ENCODE assay signal across 8 cellular contexts in genomic region chr1:26837665-26838064, GRCh38. TPM values are rescaled to one million over a fixed set of nuclear protein-coding genes. Genes with fewer than 3 reads are reported as not detected.
DNase-seq lines count a peak whose midpoint lies in the region; ATAC-seq, FAIRE-seq and TF ChIP-seq lines count a peak whose summit lies in the region.
"Not testable (repeated sequence)": the region's sequence is repeated elsewhere in the genome, so short reads cannot be mapped to it uniquely, and the experiment has no call there.

No MANE protein-coding gene starts in this region.

- in situ Hi-C loops in GM12878 (cut with MboI): not testable (repeated sequence)

- intact Hi-C loops in CD4-positive, alpha-beta T cell (cut with DNase I, micrococcal nuclease); activated CD4-positive, alpha-beta memory T cell treated with anti-CD3 and anti-CD28 coated beads for 36 hours (cut with micrococcal nuclease); GM12878 (cut with micrococcal nuclease; ENCODE audit: unreplicated experiment): not testable (repeated sequence)

- H3K9me3 Mint-ChIP-seq in CD4-positive, alpha-beta T cell; IgD-negative memory B cell; T-helper 1 cell treated with Interleukin-12 subunit alpha and Interleukin-12 subunit beta and Interleukin-4 antibody, amounts not matched to agents 30 μg/mL and 1 μg/mL, for 36 hours; activated CD4-positive, alpha-beta memory T cell treated with anti-CD3 and anti-CD28 coated beads for 36 hours; activated T-cell treated with anti-CD3 and anti-CD28 coated beads, Interleukin-2, amount 50 U/mL, for 72 hours; memory B cell; stimulated activated memory B cell treated with anti-CD40 and anti-IgM and Interleukin-4, amounts not matched to agents 10 μg/mL and 1 μg/mL and 100 μg/mL, for 72 hours: not testable (repeated sequence)

- BruUV-seq in GM12878 (replicated peaks; lab: Mats Ljungman, UMichigan): not testable (repeated sequence)

- peaks cover 44% of the 10 kb centered on the region for H3K4me1 Mint-ChIP-seq in CD4-positive, alpha-beta T cell (ENCODE audit: low read depth)
- H3K4me1 Mint-ChIP-seq in IgD-negative memory B cell: peaks cover 25 to 37% (median 29%) of the 10 kb centered on the region in 3 donors
- peaks cover 36% of the 10 kb centered on the region for H3K4me1 Mint-ChIP-seq in T-helper 1 cell treated with Interleukin-12 subunit alpha and Interleukin-12 subunit beta and Interleukin-4 antibody, amounts not matched to agents 30 μg/mL and 1 μg/mL, for 36 hours (ENCODE audit: low read depth)
- peaks cover 60% of the 10 kb centered on the region for H3K4me1 Mint-ChIP-seq in activated CD4-positive, alpha-beta memory T cell treated with anti-CD3 and anti-CD28 coated beads for 36 hours (ENCODE audit: low read depth)
- H3K4me1 Mint-ChIP-seq in activated T-cell treated with anti-CD3 and anti-CD28 coated beads, Interleukin-2, amount 50 U/mL, for 72 hours (ENCODE audit: low read depth): peaks cover 46% of the 10 kb centered on the region
- H3K4me1 Mint-ChIP-seq in memory B cell: peaks cover 32% of the 10 kb centered on the region
- H3K4me1 Mint-ChIP-seq in stimulated activated memory B cell treated with anti-CD40 and anti-IgM and Interleukin-4, amounts not matched to agents 10 μg/mL and 1 μg/mL and 100 μg/mL, for 72 hours: peaks cover 49% of the 10 kb centered on the region

- TF ChIP-seq CTCF in CD4-positive, alpha-beta T cell (IDR thresholded peaks at IDR 0.05); GM12878 (IDR thresholded peaks at IDR 0.05 in 2 of 3, conservative IDR thresholded peaks at IDR 0.05 in 1 of 3; ENCODE audit: control insufficient read depth in 2 of 3, extremely low read depth in 1 of 3, insufficient read depth in 1 of 3, low read depth in 3 of 3, low read length in 3 of 3): not testable (repeated sequence)

- POLR2A ChIA-PET in CD4-positive, alpha-beta T cell (lab: Charles Lee): not testable (repeated sequence)
- POLR2A ChIA-PET in activated CD4-positive, alpha-beta memory T cell treated with anti-CD3 and anti-CD28 coated beads for 36 hours (lab: Charles Lee): interaction anchor here (1.4 to 1.8 kb wide), 3 partner anchors 9 to 27 kb away, joined by 3 to 7 read pairs (median 6); no protein-coding TSS in a partner anchor
- POLR2A ChIA-PET in GM12878 (lab: Charles Lee): interaction anchor here (0.6 to 2.8 kb wide), 7 partner anchors 9 to 53 kb away, joined by 3 to 22 read pairs (median 7); partner anchors contain the start of gene GPN2

- H4K20me1 ChIP-seq in GM12878 (ENCODE audit: control insufficient read depth, insufficient read depth): not testable (repeated sequence)

- not testable (repeated sequence) for TF ChIP-seq POLR2A in GM12878 (IDR thresholded peaks at IDR 0.05; ENCODE audit: low read depth, low read length)

- peaks cover 14 to 43% of the 10 kb centered on the region in 2 experiments for H3K36me3 ChIP-seq in GM12878 (ENCODE audit: control insufficient read depth in 2 of 2, insufficient read depth in 2 of 2, low read length in 1 of 2)

- H3K9me3 ChIP-seq in CD4-positive, alpha-beta T cell (ENCODE audit: control insufficient read depth, low read length); GM12878 (replicated peaks; ENCODE audit: control insufficient read depth, insufficient read depth, low read length): not testable (repeated sequence)

- not testable (repeated sequence) for FAIRE-seq in GM12878 (lab: Jason Lieb, UNC)

- H3K27me3 ChIP-seq in CD4-positive, alpha-beta T cell (ENCODE audit: control insufficient read depth, insufficient read depth, low read length); GM12878 (replicated peaks in 1 of 2; ENCODE audit: control insufficient read depth in 2 of 2, insufficient read depth in 2 of 2, low read length in 1 of 2): not testable (repeated sequence)

- H3K36me3 Mint-ChIP-seq in CD4-positive, alpha-beta T cell (ENCODE audit: low read depth): peaks cover 69% of the 10 kb centered on the region
- H3K36me3 Mint-ChIP-seq in IgD-negative memory B cell: not testable (repeated sequence)
- H3K36me3 Mint-ChIP-seq in T-helper 1 cell treated with Interleukin-12 subunit alpha and Interleukin-12 subunit beta and Interleukin-4 antibody, amounts not matched to agents 30 μg/mL and 1 μg/mL, for 36 hours (ENCODE audit: low read depth): peaks cover 52% of the 10 kb centered on the region
- H3K36me3 Mint-ChIP-seq in activated CD4-positive, alpha-beta memory T cell treated with anti-CD3 and anti-CD28 coated beads for 36 hours: peaks cover 63% of the 10 kb centered on the region
- peaks cover 17 to 41% of the 10 kb centered on the region in 2 donors for H3K36me3 Mint-ChIP-seq in activated T-cell treated with anti-CD3 and anti-CD28 coated beads, Interleukin-2, amount 50 U/mL, for 72 hours (ENCODE audit: insufficient read depth in 2 of 2)
- H3K36me3 Mint-ChIP-seq in memory B cell: peaks cover 11% of the 10 kb centered on the region
- peaks cover 47% of the 10 kb centered on the region for H3K36me3 Mint-ChIP-seq in stimulated activated memory B cell treated with anti-CD40 and anti-IgM and Interleukin-4, amounts not matched to agents 10 μg/mL and 1 μg/mL and 100 μg/mL, for 72 hours

- not testable (repeated sequence) for H3K4me2 ChIP-seq in GM12878 (ENCODE audit: control insufficient read depth, insufficient read depth)

- H3K27ac Mint-ChIP-seq in CD4-positive, alpha-beta T cell: peak overlapping the region; percentile 69
- H3K27ac Mint-ChIP-seq in IgD-negative memory B cell: peak overlapping the region in 2 of 3 donors; percentile 66 to 96
- H3K27ac Mint-ChIP-seq in T-helper 1 cell treated with Interleukin-12 subunit alpha and Interleukin-12 subunit beta and Interleukin-4 antibody, amounts not matched to agents 30 μg/mL and 1 μg/mL, for 36 hours: not testable (repeated sequence)
- peak overlapping the region; percentile 90 for H3K27ac Mint-ChIP-seq in activated CD4-positive, alpha-beta memory T cell treated with anti-CD3 and anti-CD28 coated beads for 36 hours
- H3K27ac Mint-ChIP-seq in activated T-cell treated with anti-CD3 and anti-CD28 coated beads, Interleukin-2, amount 50 U/mL, for 72 hours: peak overlapping the region; percentile 94
- peak overlapping the region; percentile 96 for H3K27ac Mint-ChIP-seq in memory B cell
- peak overlapping the region; percentile 84 for H3K27ac Mint-ChIP-seq in stimulated activated memory B cell treated with anti-CD40 and anti-IgM and Interleukin-4, amounts not matched to agents 10 μg/mL and 1 μg/mL and 100 μg/mL, for 72 hours

- SMC1A ChIA-PET in GM12878 (lab: Charles Lee; ENCODE audit: uncharacterized antibody, unreplicated experiment): interaction anchor here (0.7 to 3.1 kb wide), 6 partner anchors 9 to 135 kb away, joined by 3 to 24 read pairs (median 7); partner anchors contain the start of gene SFN

- RAD21 ChIA-PET in GM12878 (lab: Charles Lee; ENCODE audit: unreplicated experiment): interaction anchor here (1.1 to 3.1 kb wide), 6 partner anchors 9 to 49 kb away, joined by 3 to 28 read pairs (median 8); no protein-coding TSS in a partner anchor

- not testable (repeated sequence) for H2AFZ ChIP-seq in GM12878 (ENCODE audit: control insufficient read depth, low read depth, low read length)

- not testable (repeated sequence) for TF ChIP-seq EP300 in GM12878 (IDR thresholded peaks at IDR 0.05; ENCODE audit: borderline replicate concordance in 1 of 2, control insufficient read depth in 1 of 2, low read depth in 2 of 2, low read length in 2 of 2)

- H3K9ac ChIP-seq in GM12878 (ENCODE audit: control insufficient read depth, insufficient read depth, low read length): not testable (repeated sequence)

- H3K27ac ChIP-seq in CD4-positive, alpha-beta T cell (ENCODE audit: low read depth, low read length): not testable (repeated sequence)
- H3K27ac ChIP-seq in GM12878 (ENCODE audit: control insufficient read depth, insufficient read depth): peak overlapping the region; percentile 96

- not testable (repeated sequence) for DNase-seq in CD4-positive, alpha-beta T cell; activated CD4-positive, alpha-beta memory T cell treated with anti-CD3 and anti-CD28 coated beads for 36 hours; activated T-cell treated with anti-CD3 and anti-CD28 coated beads, Interleukin-2, amount 50 U/mL, for 72 hours; GM12878 (ENCODE audit: low read depth, low spot score); memory B cell (ENCODE audit: low spot score in 2 of 2)

- peaks cover 46% of the 10 kb centered on the region for H3K4me1 ChIP-seq in GM12878 (ENCODE audit: control insufficient read depth, insufficient read depth, low read length)

- WGBS in GM12878 (ENCODE audit: insufficient coverage, insufficient replicate concordance, low lambda C conversion rate, missing lambda C conversion rate): 95% methylated on average over 5 of the region's 5 CpGs

- H3K4me3 Mint-ChIP-seq in CD4-positive, alpha-beta T cell; IgD-negative memory B cell; activated CD4-positive, alpha-beta memory T cell treated with anti-CD3 and anti-CD28 coated beads for 36 hours; activated T-cell treated with anti-CD3 and anti-CD28 coated beads, Interleukin-2, amount 50 U/mL, for 72 hours; memory B cell; stimulated activated memory B cell treated with anti-CD40 and anti-IgM and Interleukin-4, amounts not matched to agents 10 μg/mL and 1 μg/mL and 100 μg/mL, for 72 hours: not testable (repeated sequence)
- H3K4me3 Mint-ChIP-seq in T-helper 1 cell treated with Interleukin-12 subunit alpha and Interleukin-12 subunit beta and Interleukin-4 antibody, amounts not matched to agents 30 μg/mL and 1 μg/mL, for 36 hours: peak overlapping the region; percentile 44

- CTCF ChIA-PET in CD4-positive, alpha-beta T cell (lab: Charles Lee): interaction anchor here (1.7 to 2.1 kb wide), 2 partner anchors 17 to 26 kb away, joined by 4 to 8 read pairs; no protein-coding TSS in a partner anchor
- CTCF ChIA-PET in activated CD4-positive, alpha-beta memory T cell treated with anti-CD3 and anti-CD28 coated beads for 36 hours (lab: Charles Lee): interaction anchor here (0.6 to 2.7 kb wide), 7 partner anchors 9 to 260 kb away, joined by 3 to 11 read pairs (median 4); no protein-coding TSS in a partner anchor
- CTCF ChIA-PET in GM12878 (lab: Yijun Ruan, JAX): interaction anchor here (1.9 to 3.2 kb wide), 9 partner anchors 8 to 235 kb away, joined by 7 to 24 read pairs (median 16); partner anchors contain the start of genes PIGV and ZDHHC18

- TF ChIP-seq RAD21 in GM12878 (IDR thresholded peaks at IDR 0.05; ENCODE audit: insufficient read depth, low read depth, low read length): not testable (repeated sequence)

- not testable (repeated sequence) for H3K4me3 ChIP-seq in GM12878

- not testable (repeated sequence) for H3K27me3 Mint-ChIP-seq in CD4-positive, alpha-beta T cell; IgD-negative memory B cell; T-helper 1 cell treated with Interleukin-12 subunit alpha and Interleukin-12 subunit beta and Interleukin-4 antibody, amounts not matched to agents 30 μg/mL and 1 μg/mL, for 36 hours (ENCODE audit: low read depth); activated CD4-positive, alpha-beta memory T cell treated with anti-CD3 and anti-CD28 coated beads for 36 hours; activated T-cell treated with anti-CD3 and anti-CD28 coated beads, Interleukin-2, amount 50 U/mL, for 72 hours (ENCODE audit: low read depth); memory B cell; stimulated activated memory B cell treated with anti-CD40 and anti-IgM and Interleukin-4, amounts not matched to agents 10 μg/mL and 1 μg/mL and 100 μg/mL, for 72 hours

- ATAC-seq in CD4-positive, alpha-beta T cell (ENCODE audit: poor library complexity); activated T-cell treated with anti-CD3 and anti-CD28 coated beads, Interleukin-2, amount 50 U/mL, for 72 hours (replicated peaks in 1 of 2); GM12878; memory B cell (ENCODE audit: low read depth); stimulated activated memory B cell treated with anti-CD40 and anti-IgM and Interleukin-4, amounts not matched to agents 10 μg/mL and 1 μg/mL and 100 μg/mL, for 72 hours: not testable (repeated sequence)

- peaks cover 25% of the 10 kb centered on the region for H3K79me2 ChIP-seq in GM12878 (ENCODE audit: control insufficient read depth, insufficient read depth, low read length)

RNA-seq across cellular contexts. Expression of gene ZDHHC18, which starts 11.2 kb away (rescaled TPM):
- 10 to 100 TPM; 46.2 to 48.0 TPM for total RNA-seq in CD4-positive, alpha-beta T cell
- 4.3 TPM for polyA plus RNA-seq in IgD-negative memory B cell
- 10 to 100 TPM; 60.2 to 63.5 TPM for total RNA-seq in activated CD4-positive, alpha-beta memory T cell treated with anti-CD3 and anti-CD28 coated beads for 36 hours
- 10 to 100 TPM; 64.4 to 80.2 TPM for total RNA-seq in activated T-cell treated with anti-CD3 and anti-CD28 coated beads, Interleukin-2, amount 50 U/mL, for 72 hours
- total RNA-seq in GM12878 (2013; cell fraction: nucleolus; rRNA removed): 51.2 and 54.8 TPM in 2 replicates
- 22.0 and 25.0 TPM in 2 replicates for total RNA-seq in GM12878 (2014; rRNA removed)
- total RNA-seq in GM12878 (2014; rRNA removed; fragmentation: Illumina TruSeq; extraction: Trizol): 17.3 and 17.6 TPM in 2 replicates
- total RNA-seq in GM12878 (2021): 34.4 and 35.9 TPM in 2 replicates
- polyA plus RNA-seq in GM12878 (2011; ENCODE audit: low read depth): 7.9 TPM
- polyA plus RNA-seq in GM12878 (2011; rRNA removed): 41.8 and 81.2 TPM in 2 replicates
- polyA plus RNA-seq in GM12878 (2011; cell fraction: cytosol; rRNA removed): 113 and 114 TPM in 2 replicates
- polyA plus RNA-seq in GM12878 (2011; cell fraction: nucleus; rRNA removed): 122 and 163 TPM in 2 replicates
- 30.3 and 34.7 TPM in 2 replicates for polyA plus RNA-seq in GM12878 (2012)
- polyA plus RNA-seq in GM12878 (2014; fragmentation: Illumina TruSeq; extraction: Trizol): 31.7 and 39.1 TPM in 2 replicates
- polyA plus RNA-seq in GM12878 (2014; fragmentation: Nextera tagmentation; extraction: Ambion mirVana): 1 to 10 TPM in 1 of 2 experiments, under 1 TPM in 1; 0.40 to 1.2 TPM
- polyA plus RNA-seq in GM12878 (2014; rRNA removed): 40.7 and 42.7 TPM in 2 replicates
- polyA plus RNA-seq in GM12878 (2016; fragmentation: Nextera tagmentation; extraction: Ambion mirVana): 1 to 10 TPM; 1.3 to 2.0 TPM
- polyA minus RNA-seq in GM12878 (2011; rRNA and poly(A)+ RNA removed): 65.5 and 92.0 TPM in 2 replicates
- polyA minus RNA-seq in GM12878 (2011; cell fraction: cytosol; rRNA and poly(A)+ RNA removed): 22.5 and 32.2 TPM in 2 replicates
- 14.6 and 18.0 TPM in 2 replicates for polyA minus RNA-seq in GM12878 (2011; cell fraction: nucleus; rRNA and poly(A)+ RNA removed)

RNA-seq across cellular contexts. Expression of gene SFN, which starts 25.3 kb away (rescaled TPM):
- 1 to 10 TPM; 1.2 to 2.0 TPM for total RNA-seq in CD4-positive, alpha-beta T cell
- polyA plus RNA-seq in IgD-negative memory B cell (not detected), GM12878 (2011; rRNA removed) (0.06 and 0.19 TPM in 2 replicates), GM12878 (2014; fragmentation: Illumina TruSeq; extraction: Trizol) (0.14 and 1.2 TPM in 2 replicates), GM12878 (2014; fragmentation: Nextera tagmentation; extraction: Ambion mirVana) (under 1 TPM; 0.27 to 0.33 TPM), GM12878 (2014; rRNA removed) (2.7 and 3.2 TPM in 2 replicates), GM12878 (2016; fragmentation: Nextera tagmentation; extraction: Ambion mirVana) (under 1 TPM; 0.63 to 0.82 TPM)
- 1 to 10 TPM in 1 of 2 experiments, under 1 TPM in 1; 0.95 to 1.5 TPM for total RNA-seq in activated CD4-positive, alpha-beta memory T cell treated with anti-CD3 and anti-CD28 coated beads for 36 hours
- total RNA-seq in activated T-cell treated with anti-CD3 and anti-CD28 coated beads, Interleukin-2, amount 50 U/mL, for 72 hours: 1 to 10 TPM in 1 of 2 donors, under 1 TPM in 1; 0.86 to 2.2 TPM
- total RNA-seq in GM12878 (2013; cell fraction: nucleolus; rRNA removed): 0.64 and 1.1 TPM in 2 replicates
- total RNA-seq in GM12878 (2014; rRNA removed) (2.0 and 2.7 TPM in 2 replicates), GM12878 (2014; rRNA removed; fragmentation: Illumina TruSeq; extraction: Trizol) (1.7 and 2.1 TPM in 2 replicates), GM12878 (2021) (2.9 and 4.1 TPM in 2 replicates)
- polyA plus RNA-seq in GM12878 (2011; ENCODE audit: low read depth): 0.71 TPM
- 0.10 and 0.13 TPM in 2 replicates for polyA plus RNA-seq in GM12878 (2011; cell fraction: cytosol; rRNA removed)
- polyA plus RNA-seq in GM12878 (2011; cell fraction: nucleus; rRNA removed): 0.24 and 0.48 TPM in 2 replicates
- 3.6 and 3.8 TPM in 2 replicates for polyA plus RNA-seq in GM12878 (2012)
- polyA minus RNA-seq in GM12878 (2011; rRNA and poly(A)+ RNA removed): 0.26 TPM in 1 of 2 replicates, not detected in the other
- polyA minus RNA-seq in GM12878 (2011; cell fraction: cytosol; rRNA and poly(A)+ RNA removed): 3.7 and 4.8 TPM in 2 replicates
- polyA minus RNA-seq in GM12878 (2011; cell fraction: nucleus; rRNA and poly(A)+ RNA removed): 0.85 and 1.3 TPM in 2 replicates

RNA-seq across cellular contexts. Expression of gene PIGV, which starts 49.9 kb away (rescaled TPM):
- 1 to 10 TPM; 3.8 to 4.7 TPM for total RNA-seq in CD4-positive, alpha-beta T cell
- 10.6 TPM for polyA plus RNA-seq in IgD-negative memory B cell
- total RNA-seq in activated CD4-positive, alpha-beta memory T cell treated with anti-CD3 and anti-CD28 coated beads for 36 hours: 10 to 100 TPM; 15.1 to 15.3 TPM
- total RNA-seq in activated T-cell treated with anti-CD3 and anti-CD28 coated beads, Interleukin-2, amount 50 U/mL, for 72 hours: 10 to 100 TPM; 19.4 to 20.0 TPM
- total RNA-seq in GM12878 (2013; cell fraction: nucleolus; rRNA removed): 25.1 and 27.4 TPM in 2 replicates
- 13.5 and 15.4 TPM in 2 replicates for total RNA-seq in GM12878 (2014; rRNA removed)
- 10.9 and 11.1 TPM in 2 replicates for total RNA-seq in GM12878 (2014; rRNA removed; fragmentation: Illumina TruSeq; extraction: Trizol)
- total RNA-seq in GM12878 (2021): 10.4 and 10.7 TPM in 2 replicates
- polyA plus RNA-seq in GM12878 (2011; ENCODE audit: low read depth): 8.8 TPM
- 11.0 and 17.3 TPM in 2 replicates for polyA plus RNA-seq in GM12878 (2011; rRNA removed)
- polyA plus RNA-seq in GM12878 (2011; cell fraction: cytosol; rRNA removed): 18.7 and 19.3 TPM in 2 replicates
- polyA plus RNA-seq in GM12878 (2011; cell fraction: nucleus; rRNA removed): 14.3 and 16.5 TPM in 2 replicates
- polyA plus RNA-seq in GM12878 (2012): 12.6 and 14.0 TPM in 2 replicates
- polyA plus RNA-seq in GM12878 (2014; fragmentation: Illumina TruSeq; extraction: Trizol): 10.4 and 11.2 TPM in 2 replicates
- polyA plus RNA-seq in GM12878 (2014; fragmentation: Nextera tagmentation; extraction: Ambion mirVana): 10 to 100 TPM in 1 of 2 experiments, 1 to 10 TPM in 1; 8.8 to 12.8 TPM
- polyA plus RNA-seq in GM12878 (2014; rRNA removed): 8.0 and 9.8 TPM in 2 replicates
- 10 to 100 TPM; 15.8 to 18.1 TPM for polyA plus RNA-seq in GM12878 (2016; fragmentation: Nextera tagmentation; extraction: Ambion mirVana)
- 17.5 and 26.6 TPM in 2 replicates for polyA minus RNA-seq in GM12878 (2011; rRNA and poly(A)+ RNA removed)
- 4.3 and 5.8 TPM in 2 replicates for polyA minus RNA-seq in GM12878 (2011; cell fraction: cytosol; rRNA and poly(A)+ RNA removed)
- 11.5 and 19.5 TPM in 2 replicates for polyA minus RNA-seq in GM12878 (2011; cell fraction: nucleus; rRNA and poly(A)+ RNA removed)

RNA-seq across cellular contexts. Expression of gene GPN2, which starts 52.4 kb away (rescaled TPM):
- total RNA-seq in CD4-positive, alpha-beta T cell: 10 to 100 TPM; 42.0 to 44.4 TPM
- 20.3 TPM for polyA plus RNA-seq in IgD-negative memory B cell
- 10 to 100 TPM; 35.4 to 38.3 TPM for total RNA-seq in activated CD4-positive, alpha-beta memory T cell treated with anti-CD3 and anti-CD28 coated beads for 36 hours
- 10 to 100 TPM; 54.8 to 55.5 TPM for total RNA-seq in activated T-cell treated with anti-CD3 and anti-CD28 coated beads, Interleukin-2, amount 50 U/mL, for 72 hours
- 24.6 and 26.1 TPM in 2 replicates for total RNA-seq in GM12878 (2013; cell fraction: nucleolus; rRNA removed)
- total RNA-seq in GM12878 (2014; rRNA removed): 17.6 and 20.6 TPM in 2 replicates
- total RNA-seq in GM12878 (2014; rRNA removed; fragmentation: Illumina TruSeq; extraction: Trizol): 12.2 and 15.8 TPM in 2 replicates
- total RNA-seq in GM12878 (2021): 41.1 and 47.8 TPM in 2 replicates
- polyA plus RNA-seq in GM12878 (2011; ENCODE audit: low read depth): 13.2 TPM
- polyA plus RNA-seq in GM12878 (2011; rRNA removed): 28.3 and 61.4 TPM in 2 replicates
- polyA plus RNA-seq in GM12878 (2011; cell fraction: cytosol; rRNA removed): 36.2 and 80.1 TPM in 2 replicates
- 46.9 and 50.6 TPM in 2 replicates for polyA plus RNA-seq in GM12878 (2011; cell fraction: nucleus; rRNA removed)
- polyA plus RNA-seq in GM12878 (2012): 17.1 and 27.9 TPM in 2 replicates
- 15.3 and 17.7 TPM in 2 replicates for polyA plus RNA-seq in GM12878 (2014; fragmentation: Illumina TruSeq; extraction: Trizol)
- 10 to 100 TPM in 1 of 2 experiments, 1 to 10 TPM in 1; 8.3 to 17.4 TPM for polyA plus RNA-seq in GM12878 (2014; fragmentation: Nextera tagmentation; extraction: Ambion mirVana)
- 28.9 and 32.7 TPM in 2 replicates for polyA plus RNA-seq in GM12878 (2014; rRNA removed)
- 10 to 100 TPM; 51.1 to 59.7 TPM for polyA plus RNA-seq in GM12878 (2016; fragmentation: Nextera tagmentation; extraction: Ambion mirVana)
- 57.9 and 58.4 TPM in 2 replicates for polyA minus RNA-seq in GM12878 (2011; rRNA and poly(A)+ RNA removed)
- 22.7 and 26.0 TPM in 2 replicates for polyA minus RNA-seq in GM12878 (2011; cell fraction: cytosol; rRNA and poly(A)+ RNA removed)
- 16.3 and 21.7 TPM in 2 replicates for polyA minus RNA-seq in GM12878 (2011; cell fraction: nucleus; rRNA and poly(A)+ RNA removed)
